ENCODE assay signal across 15 cellular contexts in the genomic region with DNA sequence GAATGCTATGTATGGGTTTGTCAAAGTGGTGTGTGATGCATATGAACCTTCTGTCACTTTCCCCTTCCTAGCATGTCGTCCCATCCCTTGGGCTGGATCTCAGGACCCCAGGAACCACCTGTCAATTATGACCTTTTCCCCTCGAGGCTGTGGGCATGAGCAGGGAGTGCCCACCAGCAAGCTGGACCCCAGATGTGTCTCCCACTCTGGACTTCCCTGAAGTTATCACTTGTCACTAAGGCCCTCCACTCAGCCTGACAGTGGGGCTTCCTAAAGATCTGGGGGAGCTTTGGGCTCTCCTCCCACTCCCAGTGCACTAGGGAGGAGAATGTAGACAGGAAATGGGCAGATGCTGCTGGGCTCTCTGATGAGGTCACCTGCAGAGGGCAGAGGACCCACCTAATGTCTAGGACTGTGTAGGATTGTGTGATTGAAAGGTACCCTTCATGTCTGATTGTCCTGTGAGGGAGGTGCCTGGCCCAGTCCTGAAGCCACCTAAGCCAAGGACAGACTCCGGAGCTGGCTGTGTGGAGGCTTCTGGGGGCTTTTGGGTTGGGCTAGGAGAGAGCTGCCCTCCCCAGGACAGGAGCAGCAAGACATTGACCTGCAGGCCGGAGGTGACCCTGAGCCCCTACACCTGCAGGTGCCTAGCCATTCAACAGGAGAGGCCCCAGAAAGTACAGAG. TPM values are rescaled to one million over a fixed set of nuclear protein-coding genes. Genes with fewer than 3 reads are reported as not detected.
DNase-seq lines count a peak whose midpoint lies in the region; ATAC-seq, FAIRE-seq and TF ChIP-seq lines count a peak whose summit lies in the region.
"Had no signal": no experiment of that assay in that cellular context is flagged by ENCODE, and none has a peak within 500 bp of the region (broad histone marks: within the 10 kb centered on the region; RNA-seq: fewer than 3 reads in every experiment).

No MANE protein-coding gene starts in this region.

- no peaks in the 10 kb centered on the region for H3K9me2 ChIP-seq in MM.1S (replicated peaks; ENCODE audit: insufficient read depth, low read length)

- intact Hi-C loops in activated CD4-positive, alpha-beta memory T cell treated with anti-CD3 and anti-CD28 coated beads for 36 hours (cut with micrococcal nuclease) = no loop called here
- intact Hi-C loops in upper lobe of right lung (cut with DNase I) = no loop called here

- H3K4me1 ChIP-seq in upper lobe of right lung = peaks cover 8% of the 10 kb centered on the region
- H3K4me1 ChIP-seq in small intestine (ENCODE audit: control insufficient read depth in 2 of 2, insufficient read depth in 1 of 2, low read depth in 1 of 2, low read length in 1 of 2) = no peaks in the 10 kb centered on the region
- peaks cover 20% of the 10 kb centered on the region for H3K4me1 ChIP-seq in MM.1S (ENCODE audit: low read length)

- CTCF ChIA-PET in activated CD4-positive, alpha-beta memory T cell treated with anti-CD3 and anti-CD28 coated beads for 36 hours (lab: Charles Lee) = interaction anchor here (1.1 to 1.2 kb wide), 2 partner anchors 12 to 176 kb away, joined by 3 to 4 read pairs; no protein-coding TSS in a partner anchor

- H3K4me3 ChIP-seq in upper lobe of right lung (no peak overlapping the region), small intestine (ENCODE audit: low read depth in 1 of 2, low read length in 2 of 2) (no peak overlapping the region), MM.1S (ENCODE audit: low read length) (no peak overlapping the region)
- H3K4me3 ChIP-seq: pancreas had no signal

- H4K20me1 ChIP-seq in MM.1S (ENCODE audit: insufficient read depth, low read length) = no peaks in the 10 kb centered on the region

- TF ChIP-seq CTCF in upper lobe of right lung (IDR thresholded peaks at IDR 0.05) = no peak
- TF ChIP-seq CTCF in MM.1S (IDR thresholded peaks at IDR 0.05; ENCODE audit: low read length) = no peak

- H3F3A ChIP-seq in MM.1S (ENCODE audit: insufficient read depth, low read length) = peaks cover 11% of the 10 kb centered on the region

- H3K4me3 Mint-ChIP-seq in activated naive CD4-positive, alpha-beta T cell treated with anti-CD3 and anti-CD28 coated beads, Interleukin-2, amount 50 U/mL, for 24 hours = no peak overlapping the region
- H3K4me3 Mint-ChIP-seq in activated CD4-positive, alpha-beta memory T cell treated with anti-CD3 and anti-CD28 coated beads for 36 hours = peak overlapping the region; percentile 6
- peak overlapping the region in 1 of 2 donors; percentile 38 for H3K4me3 Mint-ChIP-seq in effector memory CD8-positive, alpha-beta T cell

- no peak overlapping the region; the same call in 1 of the 2 replicates for H3K4me2 ChIP-seq in MM.1S (ENCODE audit: low read depth, low read length)

- no peaks in the 10 kb centered on the region for H3K79me2 ChIP-seq in MM.1S (ENCODE audit: low read length)

- ATAC-seq in effector memory CD8-positive, alpha-beta T cell (replicated peaks) = no peak
- ATAC-seq in upper lobe of right lung (no peak), GM18502 (IDR thresholded peaks at IDR 0.05; ENCODE audit: poor library complexity, unreplicated experiment) (no peak)
- ATAC-seq: pancreas had no signal

- no peaks in the 10 kb centered on the region for H3K9me3 Mint-ChIP-seq in activated naive CD4-positive, alpha-beta T cell treated with anti-CD3 and anti-CD28 coated beads, Interleukin-2, amount 50 U/mL, for 24 hours
- no peaks in the 10 kb centered on the region for H3K9me3 Mint-ChIP-seq in activated CD4-positive, alpha-beta memory T cell treated with anti-CD3 and anti-CD28 coated beads for 36 hours
- no peaks in the 10 kb centered on the region for H3K9me3 Mint-ChIP-seq in effector memory CD8-positive, alpha-beta T cell

- no peaks in the 10 kb centered on the region for H3K36me3 ChIP-seq in upper lobe of right lung
- H3K36me3 ChIP-seq in small intestine (ENCODE audit: control insufficient read depth in 2 of 2, insufficient read depth in 2 of 2, low read length in 2 of 2) = no peaks in the 10 kb centered on the region
- H3K36me3 ChIP-seq in MM.1S (replicated peaks; ENCODE audit: insufficient read depth, low read length) = no peaks in the 10 kb centered on the region
- H3K36me3 ChIP-seq: pancreas had no signal

- no peak for FAIRE-seq in small intestine (lab: Jason Lieb, UNC)
- FAIRE-seq: endometrium, frontal cortex, pancreas had no signal

- H3K27me3 ChIP-seq in upper lobe of right lung (no peaks in the 10 kb centered on the region), small intestine (ENCODE audit: control insufficient read depth in 2 of 2, insufficient read depth in 2 of 2, low read length in 2 of 2) (no peaks in the 10 kb centered on the region), MM.1S (replicated peaks; ENCODE audit: insufficient read depth, low read length) (no peaks in the 10 kb centered on the region)

- H3K27ac ChIP-seq in upper lobe of right lung (no peak overlapping the region), small intestine (ENCODE audit: low read depth in 1 of 2, low read length in 1 of 2) (no peak overlapping the region), MM.1S (ENCODE audit: low read length) (no peak overlapping the region)
- H3K27ac ChIP-seq: pancreas had no signal

- POLR2A ChIA-PET in activated CD4-positive, alpha-beta memory T cell treated with anti-CD3 and anti-CD28 coated beads for 36 hours (lab: Charles Lee) = interaction anchor here (1.0 to 7.6 kb wide), 4 partner anchors 11 to 354 kb away, joined by 3 to 56 read pairs (median 4); a partner anchor contains a TSS

- DNase-seq in activated naive CD4-positive, alpha-beta T cell treated with Interleukin-2 at 50 U/mL for 16 hours = no peak
- DNase-seq in activated CD4-positive, alpha-beta memory T cell treated with anti-CD3 and anti-CD28 coated beads for 36 hours = no peak
- no peak for DNase-seq in effector memory CD8-positive, alpha-beta T cell
- peak; percentile 36 for DNase-seq in upper lobe of right lung
- no peak for DNase-seq in small intestine
- DNase-seq in MM.1S = no peak
- DNase-seq: DND-41, KG1, NCI-H187, NCI-H524 treated with DMSO at 0.1 percent for 48 hours, pancreas had no signal

- H3K27ac Mint-ChIP-seq in activated naive CD4-positive, alpha-beta T cell treated with anti-CD3 and anti-CD28 coated beads, Interleukin-2, amount 50 U/mL, for 24 hours = peak overlapping the region; percentile 84
- peak overlapping the region; percentile 81 for H3K27ac Mint-ChIP-seq in activated CD4-positive, alpha-beta memory T cell treated with anti-CD3 and anti-CD28 coated beads for 36 hours
- H3K27ac Mint-ChIP-seq in effector memory CD8-positive, alpha-beta T cell = peak overlapping the region; percentile 97 to 98

- peaks cover 24% of the 10 kb centered on the region for H3K4me1 Mint-ChIP-seq in activated naive CD4-positive, alpha-beta T cell treated with anti-CD3 and anti-CD28 coated beads, Interleukin-2, amount 50 U/mL, for 24 hours
- peaks cover 21% of the 10 kb centered on the region for H3K4me1 Mint-ChIP-seq in activated CD4-positive, alpha-beta memory T cell treated with anti-CD3 and anti-CD28 coated beads for 36 hours (ENCODE audit: low read depth)
- peaks cover 22 to 24% of the 10 kb centered on the region in 2 donors for H3K4me1 Mint-ChIP-seq in effector memory CD8-positive, alpha-beta T cell (ENCODE audit: low read depth in 2 of 2)

- H3K9me3 ChIP-seq in upper lobe of right lung (no peaks in the 10 kb centered on the region), small intestine (ENCODE audit: control insufficient read depth, low read depth) (no peaks in the 10 kb centered on the region), MM.1S (replicated peaks; ENCODE audit: insufficient read depth, low read length) (no peaks in the 10 kb centered on the region)
- H3K9me3 ChIP-seq: pancreas had no signal

- WGBS in small intestine, 3 donors = 61 to 76% (median 72%) methylated on average over 4 of the region's 4 CpGs

- no peaks in the 10 kb centered on the region for H3K36me3 Mint-ChIP-seq in activated naive CD4-positive, alpha-beta T cell treated with anti-CD3 and anti-CD28 coated beads, Interleukin-2, amount 50 U/mL, for 24 hours
- H3K36me3 Mint-ChIP-seq in activated CD4-positive, alpha-beta memory T cell treated with anti-CD3 and anti-CD28 coated beads for 36 hours = peaks cover 23% of the 10 kb centered on the region
- H3K36me3 Mint-ChIP-seq in effector memory CD8-positive, alpha-beta T cell (ENCODE audit: insufficient read depth) = peaks cover 36% of the 10 kb centered on the region

- H3K9ac ChIP-seq in MM.1S (ENCODE audit: low read length) = no peak overlapping the region

- H3K27me3 Mint-ChIP-seq in activated naive CD4-positive, alpha-beta T cell treated with anti-CD3 and anti-CD28 coated beads, Interleukin-2, amount 50 U/mL, for 24 hours = no peaks in the 10 kb centered on the region
- no peaks in the 10 kb centered on the region for H3K27me3 Mint-ChIP-seq in activated CD4-positive, alpha-beta memory T cell treated with anti-CD3 and anti-CD28 coated beads for 36 hours
- no peaks in the 10 kb centered on the region for H3K27me3 Mint-ChIP-seq in effector memory CD8-positive, alpha-beta T cell

- no peak overlapping the region for H2AFZ ChIP-seq in MM.1S (ENCODE audit: low read length)

RNA-seq across cellular contexts. Expression of a gene that starts 18.7 kb away (rescaled TPM):
- total RNA-seq in activated CD4-positive, alpha-beta memory T cell treated with anti-CD3 and anti-CD28 coated beads for 36 hours = 100 to 1,000 TPM; 429 to 436 TPM
- 21.0 TPM for total RNA-seq in upper lobe of right lung
- polyA plus RNA-seq in small intestine = 1 to 10 TPM; 1.3 to 4.1 (median 2.1) TPM

RNA-seq across cellular contexts. Expression of a gene that starts 39.9 kb away (rescaled TPM):
- total RNA-seq in activated CD4-positive, alpha-beta memory T cell treated with anti-CD3 and anti-CD28 coated beads for 36 hours = 10 to 100 TPM; 85.2 to 89.6 TPM
- 40.2 TPM for total RNA-seq in upper lobe of right lung
- polyA plus RNA-seq in small intestine = 10 to 100 TPM; 23.5 to 32.3 (median 25.9) TPM

Comparison
In these comparisons a context has a peak if more than half of its experiments do, and no peak if none do; other contexts are left out.
1. RNA of a gene that starts 18.7 kb away (total RNA-seq): 429 to 436 TPM in activated CD4-positive, alpha-beta memory T cell treated with anti-CD3 and anti-CD28 coated beads for 36 hours; 21.0 TPM in upper lobe of right lung (single experiment); every median in the first group is over 10 times any median in the second.
2. Peak in every context shown above with its lines, with median percentiles within 50 percentile points of each other: H3K27ac Mint-ChIP-seq.